In genomic region chr17:4215882-4216411, GRCh38 we compare ENCODE assay signal across 9 cellular contexts. TPM values are rescaled to one million over a fixed set of nuclear protein-coding genes. Genes with fewer than 3 reads are reported as not detected.
A peak's percentile ranks its signal among the peaks of the same experiment; 100 is the strongest.
DNase-seq lines count a peak whose midpoint lies in the region; ATAC-seq and TF ChIP-seq lines count a peak whose summit lies in the region.
"Had no signal": no experiment of that assay in that cellular context is flagged by ENCODE, and none has a peak within 500 bp of the region (broad histone marks: within the 10 kb centered on the region; RNA-seq: fewer than 3 reads in every experiment).

No MANE protein-coding gene starts in this region.

- H2AK5ac ChIP-seq in mesenchymal stem cell (ENCODE audit: low read length, severe bottlenecking), result peak overlapping the region; percentile 65

- H3K27me3 Mint-ChIP-seq in GM23338 (ENCODE audit: insufficient read depth, low read depth, poor library complexity), result no peaks in the 10 kb centered on the region

- no peak overlapping the region for H4K91ac ChIP-seq in mesenchymal stem cell (ENCODE audit: low read length)

- no peak overlapping the region for H3K4me3 ChIP-seq in BLaER1
- no peak overlapping the region for H3K4me3 ChIP-seq in GM23338
- no peak overlapping the region for H3K4me3 ChIP-seq in PC-9
- H3K4me3 ChIP-seq in mesenchymal stem cell (ENCODE audit: insufficient read depth in 1 of 2, low read depth in 1 of 2, low read length in 2 of 2), result no peak overlapping the region

- H3K79me2 ChIP-seq in GM23338 (replicated peaks; ENCODE audit: insufficient read depth) (peaks cover 41% of the 10 kb centered on the region), PC-9 (ENCODE audit: low read depth) (peaks cover 7% of the 10 kb centered on the region; the same call in 1 of the 2 replicates)

- no peak overlapping the region for H3K27ac ChIP-seq in BLaER1
- peak overlapping the region; percentile 32; the same call in 1 of the 2 replicates for H3K27ac ChIP-seq in GM23338 (ENCODE audit: low read depth)
- no peak overlapping the region for H3K27ac ChIP-seq in PC-9
- no peak overlapping the region for H3K27ac ChIP-seq in mesenchymal stem cell (ENCODE audit: low read length, poor library complexity, severe bottlenecking)

- TF ChIP-seq CTCF in GM23338 (conservative IDR thresholded peaks at IDR 0.05; ENCODE audit: low read depth in 2 of 2), result no peak
- TF ChIP-seq CTCF in PC-9 (conservative IDR thresholded peaks at IDR 0.05), result no peak

- no peak overlapping the region for H2BK5ac ChIP-seq in mesenchymal stem cell (ENCODE audit: low read depth, low read length, poor library complexity, severe bottlenecking)

- H4K20me1 ChIP-seq in BLaER1, result peaks cover 41% of the 10 kb centered on the region
- H4K20me1 ChIP-seq in GM23338 (replicated peaks; ENCODE audit: insufficient read depth), result peaks cover 3% of the 10 kb centered on the region
- 0 out of 2 replicates have a peak, but pooled peaks cover 4% of the 10 kb centered on the region for H4K20me1 ChIP-seq in PC-9 (ENCODE audit: insufficient read depth)

- H3K4me1 ChIP-seq in BLaER1 (peaks cover 21% of the 10 kb centered on the region), GM23338 (ENCODE audit: insufficient read depth) (no peaks in the 10 kb centered on the region), PC-9 (replicated peaks; ENCODE audit: insufficient read depth) (no peaks in the 10 kb centered on the region), mesenchymal stem cell (ENCODE audit: control insufficient read depth, insufficient read depth, low read depth, low read length) (no peaks in the 10 kb centered on the region)
- H3K4me1 ChIP-seq: Caco-2 had no signal

- no peak overlapping the region for H2BK12ac ChIP-seq in mesenchymal stem cell (ENCODE audit: low read length in 2 of 2)

- WGBS in mesenchymal stem cell, result 85% methylated on average over 3 of the region's 6 CpGs

- H3K27ac Mint-ChIP-seq in GM23338, result peak overlapping the region; percentile 34

- no peak overlapping the region for H2BK120ac ChIP-seq in mesenchymal stem cell (ENCODE audit: low read depth, low read length)

- DNase-seq in GM23338 (ENCODE audit: low spot score) (no peak), PC-9 (no peak), mesenchymal stem cell (peak; percentile 28), NCI-H2196 treated with DMSO at 0.1 percent for 48 hours (lab: John Stamatoyannopoulos, UW; ENCODE audit: unreplicated experiment) (no peak), medulla oblongata (ENCODE audit: extremely low spot score) (no peak), AG08396 (ENCODE audit: low spot score) (no peak)

- no peak overlapping the region for H3K14ac ChIP-seq in mesenchymal stem cell (ENCODE audit: low read length in 2 of 2)

- no TSS peak for BruUV-seq in PC-9 (replicated peaks; lab: Mats Ljungman, UMichigan)

- H3K4me3 Mint-ChIP-seq in GM23338, result no peak overlapping the region

- no peak overlapping the region for H3K18ac ChIP-seq in mesenchymal stem cell (ENCODE audit: low read depth in 1 of 2, low read length in 2 of 2)

- no peak overlapping the region for H3K23ac ChIP-seq in mesenchymal stem cell (ENCODE audit: low read length in 2 of 2)

- intact Hi-C loops in PC-9 (cut with micrococcal nuclease; ENCODE audit: unreplicated experiment), result loop anchor here (1.0 to 10.0 kb wide), 4 partner anchors 46 to 409 kb away; partner anchors contain the start of genes ANKFY1 and UBE2G1

- no peaks in the 10 kb centered on the region for H3K27me3 ChIP-seq in BLaER1
- H3K27me3 ChIP-seq in GM23338 (ENCODE audit: insufficient read depth), result no peaks in the 10 kb centered on the region
- no peaks in the 10 kb centered on the region for H3K27me3 ChIP-seq in PC-9 (ENCODE audit: insufficient read depth, low read depth)
- H3K27me3 ChIP-seq in mesenchymal stem cell (ENCODE audit: control insufficient read depth in 1 of 2, insufficient read depth in 1 of 2, low read length in 2 of 2), result no peaks in the 10 kb centered on the region

- H4K8ac ChIP-seq in mesenchymal stem cell (ENCODE audit: low read length), result no peak overlapping the region

- H3K9me3 Mint-ChIP-seq in GM23338, result no peaks in the 10 kb centered on the region

- POLR2A ChIA-PET in PC-9 (lab: Charles Lee; ENCODE audit: unreplicated experiment), result interaction anchor here (0.5 to 0.9 kb wide), 3 partner anchors 39 to 580 kb away, joined by 3 to 11 read pairs (median 6); partner anchors contain the start of genes ARRB2 and PSMB6

- ATAC-seq in GM23338 (peak; percentile 60), HG03520 (IDR thresholded peaks at IDR 0.05; ENCODE audit: unreplicated experiment) (no peak)

- no peak overlapping the region for H3K4ac ChIP-seq in mesenchymal stem cell (ENCODE audit: low read depth in 1 of 2, low read length in 2 of 2)

- peaks cover 22% of the 10 kb centered on the region; the same call in 2 of the 3 replicates for H3K36me3 Mint-ChIP-seq in GM23338 (ENCODE audit: low read depth)

- H3K9me3 ChIP-seq in BLaER1 (no peaks in the 10 kb centered on the region), PC-9 (ENCODE audit: insufficient read depth, low read depth) (no peaks in the 10 kb centered on the region), mesenchymal stem cell (ENCODE audit: control insufficient read depth, low read length) (no peaks in the 10 kb centered on the region)
- H3K9me3 ChIP-seq: Caco-2 had no signal

- H3K4me2 ChIP-seq in BLaER1, result peak overlapping the region; percentile 53
- no peak overlapping the region for H3K4me2 ChIP-seq in GM23338
- peak overlapping the region; percentile 59; the same call in 1 of the 2 replicates for H3K4me2 ChIP-seq in PC-9
- no peak overlapping the region for H3K4me2 ChIP-seq in mesenchymal stem cell (ENCODE audit: low read length, poor library complexity, severe bottlenecking)

- H3K79me1 ChIP-seq in mesenchymal stem cell (replicated peaks; ENCODE audit: low read length, poor library complexity, severe bottlenecking), result peaks cover 27% of the 10 kb centered on the region

- no peak overlapping the region for H2AFZ ChIP-seq in GM23338
- no peak overlapping the region for H2AFZ ChIP-seq in PC-9
- H2AFZ ChIP-seq in mesenchymal stem cell (ENCODE audit: low read depth, low read length), result no peak overlapping the region

- H3F3A ChIP-seq in GM23338 (replicated peaks; ENCODE audit: low read depth) (no peaks in the 10 kb centered on the region; the same call in 1 of the 2 replicates), PC-9 (ENCODE audit: insufficient read depth, low read depth) (peaks cover 35% of the 10 kb centered on the region)

- CTCF ChIA-PET in PC-9 (lab: Charles Lee), result interaction anchor here (0.5 to 1.6 kb wide), 10 partner anchors 10 to 323 kb away, joined by 3 to 8 read pairs (median 6); partner anchors contain the start of gene CAMKK1

- H2BK15ac ChIP-seq in mesenchymal stem cell (ENCODE audit: low read depth, poor library complexity, severe bottlenecking), result no peak overlapping the region

- H3K9me2 ChIP-seq in GM23338 (ENCODE audit: insufficient read depth) (no peaks in the 10 kb centered on the region), PC-9 (ENCODE audit: insufficient read depth) (no peaks in the 10 kb centered on the region)

- peaks cover 4% of the 10 kb centered on the region; the same call in 1 of the 3 replicates for H3K4me1 Mint-ChIP-seq in GM23338

- H3K36me3 ChIP-seq in BLaER1 (peaks cover 54% of the 10 kb centered on the region), GM23338 (ENCODE audit: insufficient read depth) (0 out of 2 replicates have a peak, but pooled peaks cover 3% of the 10 kb centered on the region), PC-9 (ENCODE audit: low read depth) (peaks cover 3% of the 10 kb centered on the region; the same call in 1 of the 2 replicates), mesenchymal stem cell (ENCODE audit: control insufficient read depth in 1 of 2, insufficient read depth in 2 of 2, low read depth in 1 of 2, low read length in 2 of 2) (peaks cover 11 to 23% of the 10 kb centered on the region in 2 experiments)

- H3K9ac ChIP-seq in BLaER1, result no peak overlapping the region
- peak overlapping the region; percentile 86 for H3K9ac ChIP-seq in mesenchymal stem cell (ENCODE audit: low read length)

TF ChIP-seq in GM23338, 12 proteins besides CTCF, POLR2A, EP300 and RAD21 (continues in another document):
- TF ChIP-seq STAT1 (IDR thresholded peaks at IDR 0.05; ENCODE audit: unreplicated experiment) (no peak), POLR2AphosphoS5 (IDR thresholded peaks at IDR 0.05; ENCODE audit: low read depth) (no peak), REST (IDR thresholded peaks at IDR 0.05; ENCODE audit: unreplicated experiment) (no peak), ZNF331 (CRISPR knock-in tag; IDR thresholded peaks at IDR 0.05; ENCODE audit: low read depth) (no peak), ZNF114 (CRISPR knock-in tag; IDR thresholded peaks at IDR 0.05) (no peak)

RNA-seq across cellular contexts. Expression of gene ANKFY1, which starts 47.8 kb away (rescaled TPM):
- total RNA-seq in GM23338 (2014; rRNA removed; shearing (Covaris generic)), result 44.4 and 55.2 TPM in 2 replicates
- polyA plus RNA-seq in GM23338 (2016; fragmentation: Nextera tagmentation; extraction: Ambion mirVana), result 12.1 and 12.9 TPM in 2 replicates
- total RNA-seq in PC-9 (2021), result 63.9 and 74.5 TPM in 2 replicates
- 19.7 TPM for polyA plus RNA-seq in mesenchymal stem cell (2013, experiment 1 of 2)
- 18.8 TPM for polyA plus RNA-seq in mesenchymal stem cell (2013, experiment 2 of 2)

Comparison
In these comparisons a context has a peak if more than half of its experiments do, and no peak if none do; other contexts are left out.
1. H3K4me2 ChIP-seq: peak in BLaER1 (single experiment) and PC-9 (single experiment); none in GM23338 (single experiment) and mesenchymal stem cell (single experiment).